In the genomic region with DNA sequence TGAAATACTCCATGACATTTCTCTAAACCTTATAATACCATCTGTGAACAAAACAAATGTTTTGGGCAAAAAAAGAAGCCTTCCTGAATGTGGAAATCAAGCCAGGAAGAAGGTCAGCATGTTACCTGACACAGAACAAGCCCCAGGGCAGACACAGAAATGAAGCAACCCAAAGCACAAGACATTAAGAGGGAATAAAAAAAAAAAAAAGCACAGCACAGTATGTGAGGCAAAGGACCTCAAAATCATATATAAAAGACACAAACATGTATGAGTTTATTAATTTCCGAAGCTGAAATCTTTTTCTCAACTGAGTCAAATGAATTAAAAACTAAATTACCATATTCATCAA, we compare ENCODE assay signal across 13 cellular contexts.
DNase-seq lines count a peak whose midpoint lies in the region; ATAC-seq, FAIRE-seq and TF ChIP-seq lines count a peak whose summit lies in the region.
"Had no signal": no experiment of that assay in that cellular context is flagged by ENCODE, and none has a peak within 500 bp of the region (broad histone marks: within the 10 kb centered on the region; RNA-seq: fewer than 3 reads in every experiment).

No MANE protein-coding gene starts in this region.

- H3K4me1 ChIP-seq in A549 (peaks cover 80% of the 10 kb centered on the region), mesendoderm (ENCODE audit: control insufficient read depth, low read depth, low read length) (peaks cover 4% of the 10 kb centered on the region)

- peak overlapping the region; percentile 32 for H3K4me3 Mint-ChIP-seq in chondrocyte (ENCODE audit: unreplicated experiment)
- H3K4me3 Mint-ChIP-seq in stimulated activated memory B cell treated with anti-CD40 and anti-IgM and Interleukin-4, amounts not matched to agents 10 μg/mL and 1 μg/mL and 100 μg/mL, for 72 hours = no peak overlapping the region
- H3K4me3 Mint-ChIP-seq: activated T-helper 1 cell treated with anti-CD3 and anti-CD28 coated beads, Interleukin-12 subunit alpha, Interleukin-12 subunit beta, Interleukin-2, Interleukin-4 antibody, amounts not matched to agents 30 ng/mL and 10 ng/mL and 1 ng/mL, durations not matched to agents 14 hours and 24 hours and 36 hours; natural killer cell treated with Interleukin-12 subunit alpha and Interleukin-12 subunit beta and Interleukin-15 and Interleukin-18, amount 100 ng/mL, for 72 hours had no signal

- H3K4me1 Mint-ChIP-seq in chondrocyte (ENCODE audit: low read depth) = peaks cover 26% of the 10 kb centered on the region
- no peaks in the 10 kb centered on the region for H3K4me1 Mint-ChIP-seq in stimulated activated memory B cell treated with anti-CD40 and anti-IgM and Interleukin-4, amounts not matched to agents 10 μg/mL and 1 μg/mL and 100 μg/mL, for 72 hours

- H3K9me3 Mint-ChIP-seq in chondrocyte (ENCODE audit: low read depth) = no peaks in the 10 kb centered on the region
- H3K9me3 Mint-ChIP-seq in stimulated activated memory B cell treated with anti-CD40 and anti-IgM and Interleukin-4, amounts not matched to agents 10 μg/mL and 1 μg/mL and 100 μg/mL, for 72 hours = no peaks in the 10 kb centered on the region
- H3K9me3 Mint-ChIP-seq: activated T-helper 1 cell treated with anti-CD3 and anti-CD28 coated beads, Interleukin-12 subunit alpha, Interleukin-12 subunit beta, Interleukin-2, Interleukin-4 antibody, amounts not matched to agents 30 ng/mL and 10 ng/mL and 1 ng/mL, durations not matched to agents 14 hours and 24 hours and 36 hours; natural killer cell treated with Interleukin-12 subunit alpha and Interleukin-12 subunit beta and Interleukin-15 and Interleukin-18, amount 100 ng/mL, for 72 hours had no signal

- peak in 1 of 2 experiments; percentile 15; a peak in 1 of 6 replicates for ATAC-seq in A549
- no peak for ATAC-seq in stimulated activated memory B cell treated with anti-CD40 and anti-IgM and Interleukin-4, amounts not matched to agents 10 μg/mL and 1 μg/mL and 100 μg/mL, for 72 hours
- ATAC-seq: natural killer cell treated with Interleukin-12 subunit alpha and Interleukin-12 subunit beta and Interleukin-15 and Interleukin-18, amount 100 ng/mL, for 72 hours had no signal

- TF ChIP-seq EP300 in A549 (IDR thresholded peaks at IDR 0.05) = no peak

- TF ChIP-seq RAD21 in A549 (conservative IDR thresholded peaks at IDR 0.05 in 1 of 2, IDR thresholded peaks at IDR 0.05 in 1 of 2) = no peak

- POLR2A ChIA-PET in A549 (lab: Yijun Ruan, JAX) = interaction anchor here (1.0 to 2.1 kb wide), 11 partner anchors 9 to 163 kb away, joined by 3 to 13 read pairs (median 6); no protein-coding TSS in a partner anchor

- no peak overlapping the region for H2AK5ac ChIP-seq in mesendoderm (ENCODE audit: low read length)

- no peaks in the 10 kb centered on the region for H3K27me3 Mint-ChIP-seq in chondrocyte (ENCODE audit: low read depth)
- H3K27me3 Mint-ChIP-seq in stimulated activated memory B cell treated with anti-CD40 and anti-IgM and Interleukin-4, amounts not matched to agents 10 μg/mL and 1 μg/mL and 100 μg/mL, for 72 hours = peaks cover 8% of the 10 kb centered on the region
- H3K27me3 Mint-ChIP-seq: natural killer cell treated with Interleukin-12 subunit alpha and Interleukin-12 subunit beta and Interleukin-15 and Interleukin-18, amount 100 ng/mL, for 72 hours had no signal

- H3K4me2 ChIP-seq in A549 (peak overlapping the region; percentile 83), mesendoderm (ENCODE audit: low read length) (no peak overlapping the region)

- peak overlapping the region; percentile 60 for H2BK5ac ChIP-seq in mesendoderm (ENCODE audit: low read length)

- peak overlapping the region; percentile 95 for H3K18ac ChIP-seq in mesendoderm (ENCODE audit: low read length)

- no peaks in the 10 kb centered on the region for H3K79me2 ChIP-seq in mesendoderm (ENCODE audit: control insufficient read depth, insufficient read depth, low read length)

- H3K9me3 ChIP-seq in A549 (no peaks in the 10 kb centered on the region), WERI-Rb-1 (ENCODE audit: severe bottlenecking) (no peaks in the 10 kb centered on the region)

- 2% methylated on average over 1 of the region's 1 CpG for WGBS in A549 (ENCODE audit: missing lambda C conversion rate)
- WGBS in mesendoderm (ENCODE audit: extremely low coverage, insufficient coverage, low lambda C conversion rate) = no CpG with 5 or more reads among the region's 1 CpG

- no peak for TF ChIP-seq CTCF in A549 (IDR thresholded peaks at IDR 0.05)
- TF ChIP-seq CTCF in chondrocyte (IDR thresholded peaks at IDR 0.05) = no peak
- no peak for TF ChIP-seq CTCF in WERI-Rb-1 (IDR thresholded peaks at IDR 0.05; ENCODE audit: low read depth, low read length)

- H3K79me1 ChIP-seq in mesendoderm (ENCODE audit: low read length) = no peaks in the 10 kb centered on the region

- H3K4ac ChIP-seq in mesendoderm (ENCODE audit: low read depth, low read length) = no peak overlapping the region

- TF ChIP-seq POLR2A in A549 (IDR thresholded peaks at IDR 0.05; ENCODE audit: low read length) = no peak

- no peaks in the 10 kb centered on the region for H3K36me3 Mint-ChIP-seq in chondrocyte (ENCODE audit: low read depth)
- no peaks in the 10 kb centered on the region for H3K36me3 Mint-ChIP-seq in stimulated activated memory B cell treated with anti-CD40 and anti-IgM and Interleukin-4, amounts not matched to agents 10 μg/mL and 1 μg/mL and 100 μg/mL, for 72 hours
- H3K36me3 Mint-ChIP-seq: natural killer cell treated with Interleukin-12 subunit alpha and Interleukin-12 subunit beta and Interleukin-15 and Interleukin-18, amount 100 ng/mL, for 72 hours had no signal

- peak overlapping the region; percentile 18; the same call in 1 of the 3 replicates for H3K4me3 ChIP-seq in A549
- no peak overlapping the region for H3K4me3 ChIP-seq in mesendoderm (ENCODE audit: low read length)
- no peak overlapping the region for H3K4me3 ChIP-seq in WERI-Rb-1 (ENCODE audit: low read depth, low read length)

- FAIRE-seq in A549 (lab: Jason Lieb, UNC) = peak; percentile 82

- no peaks in the 10 kb centered on the region for H3K27me3 ChIP-seq in mesendoderm (ENCODE audit: insufficient read depth, low read length, poor library complexity)
- no peaks in the 10 kb centered on the region for H3K27me3 ChIP-seq in WERI-Rb-1 (ENCODE audit: insufficient read depth, low read depth, severe bottlenecking)

- H3K9ac ChIP-seq in mesendoderm (ENCODE audit: low read length) = peak overlapping the region; percentile 29

- CTCF ChIA-PET in A549 (lab: Yijun Ruan, JAX) = interaction anchor here (0.7 to 3.9 kb wide), 10 partner anchors 12 to 371 kb away, joined by 3 to 25 read pairs (median 4); no protein-coding TSS in a partner anchor

- H3K56ac ChIP-seq in mesendoderm (ENCODE audit: low read length) = peak overlapping the region; percentile 83

- no peak overlapping the region for H3K23ac ChIP-seq in mesendoderm (ENCODE audit: low read length)

- DNase-seq in A549 (ENCODE audit: low read depth in 1 of 2, low spot score in 1 of 2) (peak in 1 of 2 experiments; percentile 69), NCI-H69 (lab: John Stamatoyannopoulos, UW) (peak; percentile 12), chondrocyte (ENCODE audit: low spot score) (no peak), mesendoderm (peak; percentile 69), WERI-Rb-1 (no peak), KG1 (lab: John Stamatoyannopoulos, UW) (no peak), T1000 (lab: John Stamatoyannopoulos, UW) (no peak)
- DNase-seq: activated CD4-positive, alpha-beta T cell treated with anti-CD3 and anti-CD28 coated beads for 1 hour; DND-41; NCI-H1105 treated with DMSO at 0.1 percent for 48 hours had no signal

- peak overlapping the region; percentile 99 for H2BK120ac ChIP-seq in mesendoderm (ENCODE audit: low read depth, low read length)

- H3K27ac Mint-ChIP-seq in chondrocyte (ENCODE audit: unreplicated experiment) = peak overlapping the region; percentile 90
- H3K27ac Mint-ChIP-seq in stimulated activated memory B cell treated with anti-CD40 and anti-IgM and Interleukin-4, amounts not matched to agents 10 μg/mL and 1 μg/mL and 100 μg/mL, for 72 hours = no peak overlapping the region
- H3K27ac Mint-ChIP-seq: activated T-helper 1 cell treated with anti-CD3 and anti-CD28 coated beads, Interleukin-12 subunit alpha, Interleukin-12 subunit beta, Interleukin-2, Interleukin-4 antibody, amounts not matched to agents 30 ng/mL and 10 ng/mL and 1 ng/mL, durations not matched to agents 14 hours and 24 hours and 36 hours; natural killer cell treated with Interleukin-12 subunit alpha and Interleukin-12 subunit beta and Interleukin-15 and Interleukin-18, amount 100 ng/mL, for 72 hours had no signal

- peak overlapping the region; percentile 23 for H2BK15ac ChIP-seq in mesendoderm (replicated peaks; ENCODE audit: low read depth)

- H3K27ac ChIP-seq in A549 (peak overlapping the region; percentile 95 to 98), mesendoderm (ENCODE audit: low read depth, low read length) (peak overlapping the region; percentile 96), WERI-Rb-1 (no peak overlapping the region)

- H4K5ac ChIP-seq in mesendoderm (ENCODE audit: low read length) = no peak overlapping the region

- H3K36me3 ChIP-seq in mesendoderm (ENCODE audit: control insufficient read depth, insufficient read depth, low read length) (no peaks in the 10 kb centered on the region), WERI-Rb-1 (no peaks in the 10 kb centered on the region)

- no peak overlapping the region for H4K8ac ChIP-seq in mesendoderm (ENCODE audit: low read depth, low read length)

TF ChIP-seq in A549, 52 proteins besides CTCF, POLR2A, EP300 and RAD21:
- TF ChIP-seq NPAS2 (CRISPR knock-in tag; IDR thresholded peaks at IDR 0.05; ENCODE audit: borderline replicate concordance) (no peak), KDM1A (IDR thresholded peaks at IDR 0.05; ENCODE audit: low read depth) (no peak), CEBPB (IDR thresholded peaks at IDR 0.05) (peak in 1 of 2 experiments; percentile 59; a peak in 2 of 4 replicates), ZSCAN20 (CRISPR knock-in tag; IDR thresholded peaks at IDR 0.05) (no peak), HOXB13 (CRISPR knock-in tag; IDR thresholded peaks at IDR 0.05; ENCODE audit: low read depth) (0 out of 2 replicates have a peak, but pooled peaks have one; percentile 12), HOXA7 (CRISPR knock-in tag; IDR thresholded peaks at IDR 0.05) (no peak), EHMT2 (IDR thresholded peaks at IDR 0.05; ENCODE audit: low read depth) (no peak)
- TF ChIP-seq, protein P1, sequence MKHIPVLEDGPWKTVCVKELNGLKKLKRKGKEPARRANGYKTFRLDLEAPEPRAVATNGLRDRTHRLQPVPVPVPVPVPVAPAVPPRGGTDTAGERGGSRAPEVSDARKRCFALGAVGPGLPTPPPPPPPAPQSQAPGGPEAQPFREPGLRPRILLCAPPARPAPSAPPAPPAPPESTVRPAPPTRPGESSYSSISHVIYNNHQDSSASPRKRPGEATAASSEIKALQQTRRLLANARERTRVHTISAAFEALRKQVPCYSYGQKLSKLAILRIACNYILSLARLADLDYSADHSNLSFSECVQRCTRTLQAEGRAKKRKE (CRISPR knock-in tag; IDR thresholded peaks at IDR 0.05; ENCODE audit: low read depth) = no peak

Comparison
In these comparisons a context has a peak if more than half of its experiments do, and no peak if none do; other contexts are left out.
1. DNase-seq: peak in NCI-H69 (single experiment) and mesendoderm (single experiment); none in chondrocyte (single experiment), WERI-Rb-1 (single experiment), KG1 (single experiment) and T1000 (single experiment).